Comparison of ENCODE assay signal across 1 cellular context in the genomic region with DNA sequence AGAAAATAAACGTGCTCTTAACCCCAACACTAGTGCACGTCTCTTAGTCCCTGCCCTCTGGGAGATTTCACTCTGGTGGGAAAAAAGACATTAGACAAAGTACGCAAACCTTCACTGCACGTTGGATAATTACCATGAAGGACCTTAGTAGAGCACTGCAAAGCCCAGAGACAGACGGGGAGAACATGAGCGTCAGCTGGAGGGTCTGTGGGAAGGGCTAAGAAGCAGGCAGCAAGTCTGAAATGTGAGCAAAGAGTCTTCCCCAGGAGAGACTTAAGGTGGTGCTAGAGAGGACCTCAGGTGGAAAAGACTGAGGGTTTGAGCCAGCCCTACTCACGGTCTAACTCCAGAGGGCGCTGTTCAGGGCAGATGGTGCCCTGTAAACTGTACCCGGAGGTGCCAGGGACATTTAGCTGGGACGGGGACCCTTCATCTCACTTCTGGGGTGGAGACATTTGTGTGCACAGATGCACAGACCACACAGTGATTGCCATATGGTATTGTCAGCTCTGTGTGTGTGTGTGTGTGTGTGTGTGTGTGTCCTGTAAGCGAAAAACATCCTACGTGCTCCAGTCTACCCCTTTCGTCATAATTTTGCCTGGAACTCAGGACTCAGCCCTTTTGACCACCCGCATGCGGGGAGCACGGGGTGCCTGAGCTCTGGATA.
TF ChIP-seq lines count a peak whose summit lies in the region.

No MANE protein-coding gene starts in this region.

TF ChIP-seq in IMR-90, 13 proteins besides CTCF, POLR2A, EP300 and RAD21 (continued from another document):
- TF ChIP-seq NFE2L2 (IDR thresholded peaks at IDR 0.05; ENCODE audit: low read depth, low read length), result no peak
- TF ChIP-seq FOS (IDR thresholded peaks at IDR 0.05; ENCODE audit: low read depth, low read length), result no peak
- TF ChIP-seq, protein P1, sequence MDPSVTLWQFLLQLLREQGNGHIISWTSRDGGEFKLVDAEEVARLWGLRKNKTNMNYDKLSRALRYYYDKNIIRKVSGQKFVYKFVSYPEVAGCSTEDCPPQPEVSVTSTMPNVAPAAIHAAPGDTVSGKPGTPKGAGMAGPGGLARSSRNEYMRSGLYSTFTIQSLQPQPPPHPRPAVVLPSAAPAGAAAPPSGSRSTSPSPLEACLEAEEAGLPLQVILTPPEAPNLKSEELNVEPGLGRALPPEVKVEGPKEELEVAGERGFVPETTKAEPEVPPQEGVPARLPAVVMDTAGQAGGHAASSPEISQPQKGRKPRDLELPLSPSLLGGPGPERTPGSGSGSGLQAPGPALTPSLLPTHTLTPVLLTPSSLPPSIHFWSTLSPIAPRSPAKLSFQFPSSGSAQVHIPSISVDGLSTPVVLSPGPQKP (IDR thresholded peaks at IDR 0.05; ENCODE audit: borderline replicate concordance, low read depth, low read length), result no peak
- TF ChIP-seq, protein P2, sequence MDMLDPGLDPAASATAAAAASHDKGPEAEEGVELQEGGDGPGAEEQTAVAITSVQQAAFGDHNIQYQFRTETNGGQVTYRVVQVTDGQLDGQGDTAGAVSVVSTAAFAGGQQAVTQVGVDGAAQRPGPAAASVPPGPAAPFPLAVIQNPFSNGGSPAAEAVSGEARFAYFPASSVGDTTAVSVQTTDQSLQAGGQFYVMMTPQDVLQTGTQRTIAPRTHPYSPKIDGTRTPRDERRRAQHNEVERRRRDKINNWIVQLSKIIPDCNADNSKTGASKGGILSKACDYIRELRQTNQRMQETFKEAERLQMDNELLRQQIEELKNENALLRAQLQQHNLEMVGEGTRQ (IDR thresholded peaks at IDR 0.05; ENCODE audit: low read depth, low read length), result no peak
TF ChIP-seq in IMR-90: peak in this region for 1.
